13 cellular contexts compared by ENCODE assay signal in the genomic region with DNA sequence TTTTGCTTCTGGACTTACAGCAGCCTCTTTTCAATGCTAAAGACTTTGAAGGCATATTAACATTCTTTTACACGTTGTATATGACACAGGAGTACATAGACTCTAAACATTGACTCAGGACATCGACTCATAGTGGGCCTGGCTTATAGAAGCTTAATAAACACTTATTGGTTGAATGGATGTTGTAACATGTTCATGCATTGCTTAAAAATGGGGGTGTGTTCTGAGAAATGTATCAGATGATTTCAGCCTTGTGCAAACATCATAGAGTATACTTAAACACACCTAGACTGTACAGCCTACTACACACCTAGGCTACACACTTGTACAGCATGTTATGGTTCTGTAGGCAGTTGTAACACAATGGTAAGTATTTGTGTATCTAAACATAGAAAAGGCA. TPM values are rescaled to one million over a fixed set of nuclear protein-coding genes. Genes with fewer than 3 reads are reported as not detected.
A peak's percentile ranks its signal among the peaks of the same experiment; 100 is the strongest.
DNase-seq lines count a peak whose midpoint lies in the region; ATAC-seq, FAIRE-seq and TF ChIP-seq lines count a peak whose summit lies in the region.
"Had no signal": no experiment of that assay in that cellular context is flagged by ENCODE, and none has a peak within 500 bp of the region (broad histone marks: within the 10 kb centered on the region; RNA-seq: fewer than 3 reads in every experiment).

No MANE protein-coding gene starts in this region.

- H3F3A ChIP-seq in smooth muscle cell (ENCODE audit: low read depth): no peaks in the 10 kb centered on the region

- DNase-seq in activated CD4-positive, CD25-positive, alpha-beta regulatory T cell (lab: John Stamatoyannopoulos, UW): no peak
- DNase-seq in RCC 7860 (ENCODE audit: low spot score): peak; percentile 7
- DNase-seq in fibroblast of peridontal ligament (ENCODE audit: extremely low read depth): peak; percentile 70
- DNase-seq in smooth muscle cell (lab: John Stamatoyannopoulos, UW; ENCODE audit: unreplicated experiment): no peak
- DNase-seq in stomach: no peak
- DNase-seq in lower leg skin (ENCODE audit: low spot score in 2 of 2): no peak
- DNase-seq: activated naive CD4-positive, alpha-beta T cell; AML-193; KBM-7; nephron progenitor cell; stimulated activated CD4-positive, alpha-beta T cell treated with anti-CD3 and anti-CD28 coated beads, Interleukin-12 subunit alpha, Interleukin-12 subunit beta, amount 100 ng/mL, for 4 hours had no signal

- intact Hi-C loops in stomach (cut with DNase I; ENCODE audit: low total_unique reads): no loop called here
- intact Hi-C loops in lower leg skin (cut with DNase I; ENCODE audit: low total_unique reads): no loop called here

- no peak overlapping the region for H3K9ac ChIP-seq in smooth muscle cell (ENCODE audit: low read depth)

- H3K36me3 ChIP-seq in smooth muscle cell (ENCODE audit: low read depth) (no peaks in the 10 kb centered on the region), stomach (peaks cover 0 to 26% (median 20%) of the 10 kb centered on the region in 4 donors)

- no peak overlapping the region for H3K4me3 ChIP-seq in smooth muscle cell
- no peak overlapping the region for H3K4me3 ChIP-seq in stomach
- H3K4me3 ChIP-seq in lower leg skin (ENCODE audit: low read depth, poor library complexity, severe bottlenecking): no peak overlapping the region

- TF ChIP-seq EP300 in stomach (IDR thresholded peaks at IDR 0.05): no peak

- H4K20me1 ChIP-seq in smooth muscle cell (ENCODE audit: low read depth): peaks cover 75% of the 10 kb centered on the region

- no peak for TF ChIP-seq POLR2A in stomach (IDR thresholded peaks at IDR 0.05)
- TF ChIP-seq POLR2A in lower leg skin (IDR thresholded peaks at IDR 0.05): no peak

- H3K27me3 ChIP-seq in smooth muscle cell (ENCODE audit: low read depth) (no peaks in the 10 kb centered on the region), stomach (no peaks in the 10 kb centered on the region)

- H3K4me1 ChIP-seq in smooth muscle cell (ENCODE audit: low read depth) (no peaks in the 10 kb centered on the region), stomach (peaks cover 11 to 34% (median 19%) of the 10 kb centered on the region in 4 donors)

- no peak for TF ChIP-seq CTCF in smooth muscle cell (IDR thresholded peaks at IDR 0.05; ENCODE audit: borderline replicate concordance, insufficient read depth, poor library complexity, severe bottlenecking)
- no peak for TF ChIP-seq CTCF in stomach (IDR thresholded peaks at IDR 0.05)
- TF ChIP-seq CTCF in lower leg skin (IDR thresholded peaks at IDR 0.05): no peak

- H3K4me2 ChIP-seq in smooth muscle cell: no peak overlapping the region

- FAIRE-seq in RCC 7860 (lab: Jason Lieb, UNC): no peak

- ATAC-seq in activated CD4-positive, CD25-positive, alpha-beta regulatory T cell treated with anti-CD3 and anti-CD28 coated beads, Interleukin-2, amount 50 U/mL, for 24 hours: peak; percentile 38 to 82
- ATAC-seq in GM19452 (IDR thresholded peaks at IDR 0.05; ENCODE audit: unreplicated experiment): no peak

- peak overlapping the region; percentile 58 for H3K27ac ChIP-seq in smooth muscle cell (ENCODE audit: low read depth)
- peak overlapping the region in 1 of 5 donors; percentile 42 for H3K27ac ChIP-seq in stomach

- WGBS in smooth muscle cell (ENCODE audit: low lambda C conversion rate): 58% methylated on average over 2 of the region's 2 CpGs
- WGBS in stomach, 5 donors: 33 to 49% (median 43%) methylated on average over 2 of the region's 2 CpGs
- WGBS in lower leg skin, 2 donors: 64 to 74% methylated on average over 2 of the region's 2 CpGs

- H2AFZ ChIP-seq in smooth muscle cell (ENCODE audit: low read depth): no peak overlapping the region

- H3K9me3 ChIP-seq in smooth muscle cell (replicated peaks; ENCODE audit: low read depth) (no peaks in the 10 kb centered on the region), stomach (no peaks in the 10 kb centered on the region)

- peaks cover 68% of the 10 kb centered on the region for H3K79me2 ChIP-seq in smooth muscle cell (ENCODE audit: low read depth)

RNA-seq across cellular contexts. Expression of gene TTC17, which starts 17.9 kb away (rescaled TPM):
- 73.1 and 113 TPM in 2 replicates for total RNA-seq in smooth muscle cell
- polyA plus RNA-seq in smooth muscle cell: 35.9 and 43.5 TPM in 2 replicates
- 100 to 1,000 TPM in 3 of 5 donors, 10 to 100 TPM in 2; 30.1 to 228 (median 112) TPM for total RNA-seq in stomach
- 10 to 100 TPM in 2 of 3 donors, 1 to 10 TPM in 1; 9.0 to 49.0 (median 23.1) TPM for polyA plus RNA-seq in stomach
- 10 to 100 TPM; 62.6 to 71.4 (median 68.4) TPM for total RNA-seq in lower leg skin

Comparison
In these comparisons a context has a peak if more than half of its experiments do, and no peak if none do; other contexts are left out.
1. DNase-seq: peak in RCC 7860 (single experiment) and fibroblast of peridontal ligament (single experiment); none in activated CD4-positive, CD25-positive, alpha-beta regulatory T cell (0 of 4), smooth muscle cell (single experiment), stomach (single experiment) and lower leg skin (0 of 2).